19 cellular contexts compared by ENCODE assay signal in the genomic region with DNA sequence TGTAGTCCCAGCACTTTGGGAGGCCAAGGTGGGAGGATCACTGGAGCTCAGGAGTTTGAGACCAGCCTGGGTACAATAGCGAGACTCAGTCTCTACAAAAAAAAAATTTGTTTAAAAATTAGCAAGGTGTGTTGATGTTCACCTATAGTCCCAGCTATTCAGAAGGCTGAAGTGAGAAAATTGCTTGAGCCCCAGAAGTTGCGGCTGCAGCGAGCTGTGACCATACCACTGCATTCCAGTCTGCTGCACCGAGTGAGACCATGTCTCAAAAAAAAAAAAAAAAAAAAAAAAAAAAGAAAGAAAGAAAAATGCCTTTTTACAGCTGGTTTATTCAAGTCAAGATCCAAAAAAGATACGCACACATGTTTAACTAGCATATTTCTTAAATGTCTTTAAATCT. TPM values are rescaled to one million over a fixed set of nuclear protein-coding genes. Genes with fewer than 3 reads are reported as not detected.
DNase-seq lines count a peak whose midpoint lies in the region; TF ChIP-seq lines count a peak whose summit lies in the region.
"Had no signal": no experiment of that assay in that cellular context is flagged by ENCODE, and none has a peak within 500 bp of the region (broad histone marks: within the 10 kb centered on the region; RNA-seq: fewer than 3 reads in every experiment).

No MANE protein-coding gene starts in this region.

- TF ChIP-seq CTCF in Peyer's patch (IDR thresholded peaks at IDR 0.05) (no peak), colonic mucosa (IDR thresholded peaks at IDR 0.05) (no peak)

- H3K4me3 ChIP-seq in Peyer's patch: no peak overlapping the region
- H3K4me3 ChIP-seq in colonic mucosa: no peak overlapping the region
- H3K4me3 ChIP-seq: BLaER1, GM23248 had no signal

- no peak overlapping the region for H3K9ac ChIP-seq in colonic mucosa (ENCODE audit: low read depth in 2 of 2, low read length in 2 of 2)
- H3K9ac ChIP-seq: BLaER1, GM23248 had no signal

- H3K4me1 ChIP-seq in Peyer's patch (no peaks in the 10 kb centered on the region), colonic mucosa (no peaks in the 10 kb centered on the region)
- H3K4me1 ChIP-seq: BLaER1 had no signal

- H3K27ac ChIP-seq in Peyer's patch: no peak overlapping the region
- no peak overlapping the region for H3K27ac ChIP-seq in colonic mucosa
- H3K27ac ChIP-seq: 22Rv1, BLaER1, C4-2B, GM23248 had no signal

- no peak for TF ChIP-seq POLR2A in Peyer's patch (IDR thresholded peaks at IDR 0.05)

- H3K9me3 ChIP-seq in Peyer's patch (no peaks in the 10 kb centered on the region), colonic mucosa (no peaks in the 10 kb centered on the region)
- H3K9me3 ChIP-seq: BLaER1, Caco-2 had no signal

- H3K27me3 ChIP-seq in Peyer's patch (no peaks in the 10 kb centered on the region), colonic mucosa (no peaks in the 10 kb centered on the region)
- H3K27me3 ChIP-seq: BLaER1 had no signal

- intact Hi-C loops in colonic mucosa (cut with DNase I): no loop called here

- DNase-seq in activated CD8-positive, alpha-beta memory T cell treated with anti-CD3 and anti-CD28 coated beads, Interleukin-2, amount 50 U/mL, for 48 hours: peak; percentile 41
- no peak for DNase-seq in activated CD8-positive, alpha-beta memory T cell treated with anti-CD3 and anti-CD28 coated beads, Interleukin-2, amount 50 U/mL, for 4 hours
- DNase-seq in ELF-1 (ENCODE audit: low read depth, low spot score): peak; percentile 9
- peak in 2 of 3 donors; percentile 8 to 36 for DNase-seq in Peyer's patch
- peak; percentile 52 for DNase-seq in left kidney (ENCODE audit: low read depth, low spot score)
- DNase-seq in colonic mucosa: no peak
- DNase-seq in SHP77 treated with DMSO at 0.1 percent for 48 hours (lab: John Stamatoyannopoulos, UW): no peak
- no peak for DNase-seq in kidney glomerular epithelial cell (lab: John Stamatoyannopoulos, UW)
- DNase-seq: Caco-2; CD4-positive, CD25-positive, alpha-beta regulatory T cell; CD8-positive, alpha-beta T cell; DMS 273 treated with DMSO at 0.1 percent for 48 hours; DMS79; GF-D8; GM23248; HCEC 1CT had no signal

- peaks cover 0 to 10% (median 0%) of the 10 kb centered on the region in 3 donors for H3K36me3 ChIP-seq in Peyer's patch
- no peaks in the 10 kb centered on the region for H3K36me3 ChIP-seq in colonic mucosa

RNA-seq across cellular contexts. Expression of gene MUC20, which starts 17.0 kb away (rescaled TPM):
- 100 to 1,000 TPM in 2 of 4 donors, 10 to 100 TPM in 2; 57.8 to 120 (median 87.7) TPM for total RNA-seq in Peyer's patch
- total RNA-seq in colonic mucosa: 100 to 1,000 TPM in 1 of 2 donors, 10 to 100 TPM in 1; 58.1 to 170 TPM
- total RNA-seq: GM23248 had no signal

Comparison
In these comparisons a context has a peak if more than half of its experiments do, and no peak if none do; other contexts are left out.
1. DNase-seq: peak in activated CD8-positive, alpha-beta memory T cell treated with anti-CD3 and anti-CD28 coated beads, Interleukin-2, amount 50 U/mL, for 48 hours (single experiment), ELF-1 (single experiment), Peyer's patch (2 of 3) and left kidney (single experiment); none in activated CD8-positive, alpha-beta memory T cell treated with anti-CD3 and anti-CD28 coated beads, Interleukin-2, amount 50 U/mL, for 4 hours (single experiment), colonic mucosa (single experiment), SHP77 treated with DMSO at 0.1 percent for 48 hours (single experiment) and kidney glomerular epithelial cell (single experiment).